19 cellular contexts compared by ENCODE assay signal in genomic region chr2:214503568-214503967, GRCh38.
DNase-seq lines count a peak whose midpoint lies in the region; ATAC-seq and FAIRE-seq lines count a peak whose summit lies in the region.
"Had no signal": no experiment of that assay in that cellular context is flagged by ENCODE, and none has a peak within 500 bp of the region (broad histone marks: within the 10 kb centered on the region; RNA-seq: fewer than 3 reads in every experiment).

No MANE protein-coding gene starts in this region.

- H3K27ac ChIP-seq in small intestine (ENCODE audit: low read depth in 1 of 2, low read length in 1 of 2) = no peak overlapping the region
- H3K27ac ChIP-seq: A549, C4-2B, Peyer's patch had no signal

- ATAC-seq in GM18508 (IDR thresholded peaks at IDR 0.05; ENCODE audit: insufficient read depth, unreplicated experiment) (peak; percentile 54), GM19395 (IDR thresholded peaks at IDR 0.05; ENCODE audit: unreplicated experiment) (peak; percentile 58), HG02884 (IDR thresholded peaks at IDR 0.05; ENCODE audit: unreplicated experiment) (peak; percentile 64), HG03565 (IDR thresholded peaks at IDR 0.05; ENCODE audit: unreplicated experiment) (peak; percentile 61), GM21723 (IDR thresholded peaks at IDR 0.05; ENCODE audit: unreplicated experiment) (no peak)
- ATAC-seq: A549, Right ventricle myocardium inferior had no signal

- WGBS in small intestine, 3 donors = 82 to 91% (median 86%) methylated on average over 1 of the region's 1 CpG

- DNase-seq in retina (no peak), small intestine (no peak)
- DNase-seq in activated T-cell treated with anti-CD3 and anti-CD28 coated beads, Interleukin-2, amount 50 U/mL, for 48 hours = no peak
- DNase-seq: H7, Kasumi-1, MM.1S, NCI-H1092 treated with DMSO at 0.1 percent for 48 hours, NCI-H524 treated with DMSO at 0.1 percent for 48 hours, Peyer's patch, T-helper 9 cell had no signal

- no peak overlapping the region for H3K4me3 ChIP-seq in small intestine (ENCODE audit: low read depth in 1 of 2, low read length in 2 of 2)
- H3K4me3 ChIP-seq: A549, Peyer's patch had no signal

- H3K27me3 ChIP-seq in small intestine (ENCODE audit: control insufficient read depth in 2 of 2, insufficient read depth in 2 of 2, low read length in 2 of 2) = no peaks in the 10 kb centered on the region
- H3K27me3 ChIP-seq: Peyer's patch had no signal

- no peak for FAIRE-seq in small intestine (lab: Jason Lieb, UNC)
- FAIRE-seq: A549, GM19239 had no signal

- H3K36me3 ChIP-seq in small intestine (ENCODE audit: control insufficient read depth in 2 of 2, insufficient read depth in 2 of 2, low read length in 2 of 2) = no peaks in the 10 kb centered on the region
- H3K36me3 ChIP-seq: Peyer's patch had no signal

- H3K4me1 ChIP-seq in small intestine (ENCODE audit: control insufficient read depth in 2 of 2, insufficient read depth in 1 of 2, low read depth in 1 of 2, low read length in 1 of 2) = no peaks in the 10 kb centered on the region
- H3K4me1 ChIP-seq: A549, Peyer's patch had no signal

- no peaks in the 10 kb centered on the region for H3K9me3 ChIP-seq in small intestine (ENCODE audit: control insufficient read depth, low read depth)
- H3K9me3 ChIP-seq: A549, Peyer's patch had no signal
